ENCODE assay signal across 10 cellular contexts in genomic region chr6:156827382-156827781, GRCh38. TPM values are rescaled to one million over a fixed set of nuclear protein-coding genes. Genes with fewer than 3 reads are reported as not detected.
DNase-seq lines count a peak whose midpoint lies in the region; ATAC-seq, FAIRE-seq and TF ChIP-seq lines count a peak whose summit lies in the region.
"Had no signal": no experiment of that assay in that cellular context is flagged by ENCODE, and none has a peak within 500 bp of the region (broad histone marks: within the 10 kb centered on the region; RNA-seq: fewer than 3 reads in every experiment).

No MANE protein-coding gene starts in this region.

- peaks cover 19% of the 10 kb centered on the region for H3K4me1 ChIP-seq in right cardiac atrium (ENCODE audit: control insufficient read depth, insufficient read depth, low read length)
- H3K4me1 ChIP-seq in stomach, result peaks cover 35 to 77% (median 59%) of the 10 kb centered on the region in 4 donors

- no peak for DNase-seq in GM12891 (ENCODE audit: insufficient read length, low spot score)
- DNase-seq in amniotic epithelial cell (ENCODE audit: low read depth), result peak; percentile 27
- no peak for DNase-seq in right cardiac atrium
- DNase-seq in stomach, result no peak
- no peak for DNase-seq in H54 (ENCODE audit: insufficient read length, low spot score)
- DNase-seq in OCI-M1 (lab: John Stamatoyannopoulos, UW), result no peak
- DNase-seq in DMS153 (lab: John Stamatoyannopoulos, UW), result no peak
- DNase-seq in mesenteric fat pad (ENCODE audit: low spot score), result no peak
- DNase-seq: stimulated activated CD4-positive, alpha-beta T cell treated with anti-CD3 and anti-CD28 coated beads, Interleukin-2, amount 100 ng/mL, for 24 hours had no signal

- H3K27me3 ChIP-seq in right cardiac atrium (ENCODE audit: control insufficient read depth, insufficient read depth) (no peaks in the 10 kb centered on the region), stomach (no peaks in the 10 kb centered on the region)

- intact Hi-C loops in right cardiac atrium (cut with DNase I), result no loop called here
- intact Hi-C loops in stomach (cut with DNase I; ENCODE audit: low total_unique reads), result no loop called here

- peaks cover 0 to 18% (median 12%) of the 10 kb centered on the region in 4 donors for H3K36me3 ChIP-seq in stomach

- FAIRE-seq in GM12891 (lab: Jason Lieb, UNC) (peak; percentile 16), H54 (lab: Jason Lieb, UNC) (no peak)
- FAIRE-seq: G401.6 had no signal

- H3K9me3 ChIP-seq in right cardiac atrium (ENCODE audit: control insufficient read depth, low read length) (no peaks in the 10 kb centered on the region), stomach (no peaks in the 10 kb centered on the region)

- TF ChIP-seq EP300 in stomach (IDR thresholded peaks at IDR 0.05), result no peak

- TF ChIP-seq POLR2A in GM12891 (IDR thresholded peaks at IDR 0.05; ENCODE audit: low read depth, low read length) (no peak), stomach (IDR thresholded peaks at IDR 0.05) (no peak), H54 (IDR thresholded peaks at IDR 0.05; ENCODE audit: low read depth, low read length) (no peak)

- H3K27ac ChIP-seq in right cardiac atrium (ENCODE audit: low read length), result peak overlapping the region; percentile 11
- peak overlapping the region in 3 of 5 donors; percentile 16 to 74 (median 71) for H3K27ac ChIP-seq in stomach

- H3K4me3 ChIP-seq in right cardiac atrium (ENCODE audit: low read length) (no peak overlapping the region), stomach (no peak overlapping the region)

- ATAC-seq in right cardiac atrium, result peak; percentile 27 to 37

- 37% methylated on average over 4 of the region's 4 CpGs for WGBS in right cardiac atrium
- WGBS in stomach, 5 donors, result 41 to 70% (median 55%) methylated on average over 4 of the region's 4 CpGs

- TF ChIP-seq CTCF in stomach (IDR thresholded peaks at IDR 0.05), result no peak

TF ChIP-seq in GM12891, 5 proteins besides CTCF, POLR2A, EP300 and RAD21:
- TF ChIP-seq POU2F2 (IDR thresholded peaks at IDR 0.05; ENCODE audit: low read depth, low read length) (no peak), PAX5 (IDR thresholded peaks at IDR 0.05; ENCODE audit: insufficient read depth, low read length, severe bottlenecking) (no peak), POLR2AphosphoS5 (IDR thresholded peaks at IDR 0.05; ENCODE audit: low read depth, low read length) (no peak), TAF1 (IDR thresholded peaks at IDR 0.05; ENCODE audit: low read depth, low read length) (no peak), SPI1 (IDR thresholded peaks at IDR 0.05; ENCODE audit: low read depth, low read length) (no peak)

RNA-seq across cellular contexts. Expression of gene ARID1B, which starts 50.2 kb away (rescaled TPM):
- 36.8 TPM for polyA plus RNA-seq in GM12891 (2012; ENCODE audit: low read depth, missing spikeins)
- total RNA-seq in right cardiac atrium (10 to 100 TPM; 52.3 to 59.6 (median 54.2) TPM), stomach (100 to 1,000 TPM in 3 of 5 donors, 10 to 100 TPM in 2; 31.3 to 183 (median 142) TPM), mesenteric fat pad (87.4 TPM)
- polyA plus RNA-seq in right cardiac atrium (18.3 TPM), stomach (1 to 10 TPM; 8.8 to 9.2 (median 9.0) TPM)
